ENCODE assay signal across 15 cellular contexts in the genomic region with DNA sequence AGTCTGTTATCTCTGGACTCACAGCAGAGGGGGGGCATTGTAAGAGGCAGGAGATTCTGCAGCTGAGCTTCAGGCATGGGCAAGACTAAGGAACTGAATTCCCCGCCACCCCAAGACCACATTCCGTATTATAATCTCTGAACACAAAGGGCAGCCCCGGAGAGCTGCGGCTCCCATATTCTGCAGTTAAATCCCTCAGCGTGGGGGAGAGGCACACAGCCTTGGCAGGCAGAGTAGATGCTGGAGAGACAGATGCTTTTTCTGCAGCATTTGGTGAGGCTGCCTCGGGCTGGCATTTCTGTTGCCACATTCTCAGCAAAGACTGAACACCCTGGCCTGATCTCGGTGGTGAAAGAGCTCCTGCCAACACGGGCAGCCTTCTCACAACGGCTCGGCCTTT. TPM values are rescaled to one million over a fixed set of nuclear protein-coding genes. Genes with fewer than 3 reads are reported as not detected.
A peak's percentile ranks its signal among the peaks of the same experiment; 100 is the strongest.
DNase-seq lines count a peak whose midpoint lies in the region; ATAC-seq and TF ChIP-seq lines count a peak whose summit lies in the region.
"Had no signal": no experiment of that assay in that cellular context is flagged by ENCODE, and none has a peak within 500 bp of the region (broad histone marks: within the 10 kb centered on the region; RNA-seq: fewer than 3 reads in every experiment).

No MANE protein-coding gene starts in this region.

- H3K27me3 ChIP-seq in endodermal cell (ENCODE audit: control insufficient read depth, insufficient read depth, low read length, poor library complexity, severe bottlenecking): no peaks in the 10 kb centered on the region
- H3K27me3 ChIP-seq: esophagus squamous epithelium, tibial nerve had no signal

- H3K27ac ChIP-seq in endodermal cell (ENCODE audit: low read depth, low read length): peak overlapping the region; percentile 27
- H3K27ac ChIP-seq: tibial nerve had no signal

- ATAC-seq in left ventricle myocardium superior (peak; percentile 22), GM21737 (IDR thresholded peaks at IDR 0.05; ENCODE audit: unreplicated experiment) (no peak)
- ATAC-seq: natural killer cell, Panc1 had no signal

- H3K36me3 Mint-ChIP-seq in endodermal cell (ENCODE audit: low read depth) (peaks cover 53% of the 10 kb centered on the region), nephron progenitor cell (ENCODE audit: low read depth) (peaks cover 54% of the 10 kb centered on the region)
- H3K36me3 Mint-ChIP-seq: natural killer cell had no signal

- H3K4me3 ChIP-seq in endodermal cell (ENCODE audit: low read length): peak overlapping the region; percentile 56
- H3K4me3 ChIP-seq: esophagus squamous epithelium, tibial nerve had no signal

- H3K4me1 Mint-ChIP-seq in endodermal cell (peaks cover 21% of the 10 kb centered on the region), nephron progenitor cell (peaks cover 20% of the 10 kb centered on the region)
- H3K4me1 Mint-ChIP-seq: immature natural killer cell, natural killer cell had no signal

- H3K9me3 Mint-ChIP-seq in endodermal cell (peaks cover 7% of the 10 kb centered on the region), nephron progenitor cell (no peaks in the 10 kb centered on the region)
- H3K9me3 Mint-ChIP-seq: immature natural killer cell, natural killer cell had no signal

- TF ChIP-seq CTCF in endodermal cell (conservative IDR thresholded peaks at IDR 0.05): no peak
- no peak for TF ChIP-seq CTCF in nephron progenitor cell (IDR thresholded peaks at IDR 0.05)

- H3K27me3 Mint-ChIP-seq in endodermal cell (ENCODE audit: insufficient read depth) (no peaks in the 10 kb centered on the region), nephron progenitor cell (ENCODE audit: low read depth, poor library complexity) (no peaks in the 10 kb centered on the region)

- H3K36me3 ChIP-seq in endodermal cell (ENCODE audit: control insufficient read depth, insufficient read depth, low read length): peaks cover 64% of the 10 kb centered on the region

- intact Hi-C loops in left ventricle myocardium superior (cut with micrococcal nuclease) (no loop called here), cardiac septum (cut with DNase I) (no loop called here)

- H3K4me3 Mint-ChIP-seq in endodermal cell: peak overlapping the region; percentile 37
- H3K4me3 Mint-ChIP-seq in nephron progenitor cell: no peak overlapping the region
- H3K4me3 Mint-ChIP-seq: immature natural killer cell, natural killer cell had no signal

- no peaks in the 10 kb centered on the region for H3K9me3 ChIP-seq in endodermal cell (ENCODE audit: control insufficient read depth, low read length)
- H3K9me3 ChIP-seq: esophagus squamous epithelium, tibial nerve had no signal

- peaks cover 10% of the 10 kb centered on the region for H3K4me1 ChIP-seq in endodermal cell (ENCODE audit: control insufficient read depth, insufficient read depth, low read length)

- H3K27ac Mint-ChIP-seq in endodermal cell: peak overlapping the region; percentile 93
- peak overlapping the region; percentile 95 for H3K27ac Mint-ChIP-seq in nephron progenitor cell
- H3K27ac Mint-ChIP-seq: natural killer cell had no signal

- peak overlapping the region; percentile 43 for H3K9ac ChIP-seq in endodermal cell (ENCODE audit: extremely low read depth, low read length, poor library complexity, severe bottlenecking)

- DNase-seq in left ventricle myocardium superior: no peak
- no peak for DNase-seq in cardiac septum (ENCODE audit: low spot score)
- peak; percentile 72 for DNase-seq in endodermal cell
- DNase-seq in nephron progenitor cell: no peak
- DNase-seq in NCI-H524 treated with DMSO at 0.1 percent for 48 hours (lab: John Stamatoyannopoulos, UW): no peak
- no peak for DNase-seq in UCSD-AML1 (lab: John Stamatoyannopoulos, UW; ENCODE audit: unreplicated experiment)
- no peak for DNase-seq in NK-92 treated with Interleukin-12 subunit alpha and Interleukin-12 subunit beta, amount 100 ng/mL, for 24 hours (lab: John Stamatoyannopoulos, UW)
- DNase-seq: activated CD4-positive, alpha-beta T cell treated with anti-CD3 and anti-CD28 coated beads, Interleukin-2, amount 50 U/mL, for 48 hours; esophagus squamous epithelium; immature natural killer cell; natural killer cell; NCI-H510A had no signal

- 66 to 69% methylated on average over 9 to 10 of the region's 10 CpGs for WGBS in endodermal cell (ENCODE audit: insufficient coverage in 1 of 2, insufficient read length in 1 of 2), 2 experiments

RNA-seq across cellular contexts. Expression of a gene that starts 12.9 kb away (rescaled TPM):
- total RNA-seq in left ventricle myocardium superior (7.2 TPM), cardiac septum (5.1 TPM), endodermal cell (10 to 100 TPM; 70.7 to 76.9 TPM)
- 48.1 TPM for polyA plus RNA-seq in endodermal cell (2013, experiment 1 of 2)
- 46.4 TPM for polyA plus RNA-seq in endodermal cell (2013, experiment 2 of 2)

RNA-seq across cellular contexts. Expression of a gene that starts 15.0 kb away (rescaled TPM):
- total RNA-seq in left ventricle myocardium superior (19.1 TPM), cardiac septum (22.0 TPM), endodermal cell (10 to 100 TPM; 76.8 to 77.0 TPM)
- 76.9 TPM for polyA plus RNA-seq in endodermal cell (2013, experiment 1 of 2)
- 77.1 TPM for polyA plus RNA-seq in endodermal cell (2013, experiment 2 of 2)

RNA-seq across cellular contexts. Expression of a gene that starts 42.2 kb away (rescaled TPM):
- 127 TPM for total RNA-seq in left ventricle myocardium superior
- 102 TPM for total RNA-seq in cardiac septum
- total RNA-seq in endodermal cell: 10 to 100 TPM; 31.2 to 36.9 TPM
- 37.4 TPM for polyA plus RNA-seq in endodermal cell (2013, experiment 1 of 2)
- 37.1 TPM for polyA plus RNA-seq in endodermal cell (2013, experiment 2 of 2)

RNA-seq across cellular contexts. Expression of a gene that starts 56.7 kb away (rescaled TPM):
- 30.3 TPM for total RNA-seq in left ventricle myocardium superior
- total RNA-seq in cardiac septum: 28.4 TPM
- total RNA-seq in endodermal cell: 100 to 1,000 TPM; 117 TPM
- 91.6 TPM for polyA plus RNA-seq in endodermal cell (2013, experiment 1 of 2)
- 89.8 TPM for polyA plus RNA-seq in endodermal cell (2013, experiment 2 of 2)
